ENCODE assay signal across 33 cellular contexts in the genomic region with DNA sequence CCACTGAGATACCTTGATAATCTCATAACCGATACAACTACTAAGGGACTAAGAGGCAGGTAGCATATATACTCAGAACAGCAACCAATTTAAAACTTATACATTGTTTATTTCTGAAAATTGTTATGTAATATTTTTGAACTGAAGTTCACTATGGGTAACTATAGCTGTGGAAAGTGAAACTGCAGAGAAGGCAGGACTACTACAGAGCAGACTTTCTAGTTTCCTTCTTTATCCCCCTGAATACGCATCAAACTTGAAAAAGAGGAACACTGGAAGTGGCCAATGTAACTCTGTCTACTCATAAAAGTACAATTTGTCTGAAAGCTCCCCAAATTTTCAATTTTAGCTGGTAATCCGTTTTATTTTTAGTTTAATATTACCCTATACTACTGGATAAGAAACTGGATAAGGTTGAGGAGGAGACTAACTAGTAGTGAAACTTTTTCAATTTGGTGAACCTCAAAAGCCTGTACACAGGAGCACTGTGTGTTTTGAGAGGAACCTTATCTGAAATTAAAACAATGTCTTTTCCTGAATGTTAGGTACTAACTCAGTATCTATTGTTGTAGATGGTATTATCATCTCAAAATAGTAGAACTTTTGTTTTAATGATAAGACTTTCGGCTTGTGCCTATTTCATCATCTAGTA.
"Had no signal": no experiment of that assay in that cellular context is flagged by ENCODE, and none has a peak within 500 bp of the region (broad histone marks: within the 10 kb centered on the region; RNA-seq: fewer than 3 reads in every experiment).

No MANE protein-coding gene starts in this region.

- H3K4me1 ChIP-seq: Peyer's patch, SJSA1 had no signal

- ATAC-seq: activated CD8-positive, alpha-beta memory T cell treated with anti-CD3 and anti-CD28 coated beads, Interleukin-2, amount 10 ng/mL, durations not matched to agents 7 days and 5 days; PC-3 had no signal

- DNase-seq: activated CD4-positive, alpha-beta memory T cell treated with anti-CD3 and anti-CD28 coated beads, Interleukin-2, amount 10 ng/mL, durations not matched to agents 7 days and 5 days; activated CD4-positive, alpha-beta T cell treated with anti-CD3 and anti-CD28 coated beads for 1 hour; activated CD4-positive, alpha-beta T cell treated with anti-CD3 and anti-CD28 coated beads for 48 hours; activated CD4-positive, CD25-positive, alpha-beta regulatory T cell; activated CD8-positive, alpha-beta memory T cell treated with anti-CD3 and anti-CD28 coated beads for 24 hours; activated CD8-positive, alpha-beta memory T cell treated with anti-CD3 and anti-CD28 coated beads, Interleukin-2, amount 10 ng/mL, durations not matched to agents 7 days and 5 days; activated CD8-positive, alpha-beta memory T cell treated with anti-CD3 and anti-CD28 coated beads, Interleukin-2, amount 50 U/mL, for 48 hours; activated effector memory CD4-positive, alpha-beta T cell treated with anti-CD3 and anti-CD28 coated beads, Interleukin-2, amount 50 U/mL, for 16 hours; activated naive CD4-positive, alpha-beta T cell; activated naive CD4-positive, alpha-beta T cell treated with anti-CD3 and anti-CD28 coated beads, Interleukin-2, amount 50 U/mL, for 16 hours; activated naive CD8-positive, alpha-beta T cell treated with anti-CD3 and anti-CD28 coated beads for 36 hours; activated T-cell treated with anti-CD3 and anti-CD28 coated beads, Interleukin-2, amount 50 U/mL, for 48 hours; amniotic stem cell; aorta; brain microvascular endothelial cell; central memory CD4-positive, alpha-beta T cell; NCI-H1105 treated with DMSO at 0.1 percent for 48 hours; NCI-H1436; NCI-H1694; NCI-H1930; NCI-H2081 treated with DMSO at 0.1 percent for 48 hours; NCI-H226; NCI-H446 treated with DMSO at 0.1 percent for 48 hours; NCI-H524; NCI-H69; NCI-H82; PC-3; Peyer's patch; RPMI8226; SHP77 treated with DMSO at 0.1 percent for 48 hours; SK-N-SH; WERI-Rb-1 had no signal

- H3K36me3 ChIP-seq: brain microvascular endothelial cell, Peyer's patch, SJSA1, WERI-Rb-1 had no signal

- H3K9me3 ChIP-seq: Peyer's patch, SJSA1, SK-N-SH had no signal

- H3K27me3 ChIP-seq: brain microvascular endothelial cell, Peyer's patch, SJSA1 had no signal

- H3K4me2 ChIP-seq: SK-N-SH had no signal

- H3K27ac ChIP-seq: brain microvascular endothelial cell, Peyer's patch, SJSA1, WERI-Rb-1 had no signal

- H3K4me3 ChIP-seq: Peyer's patch, SJSA1 had no signal

- H3K9ac ChIP-seq: SK-N-SH had no signal
